ENCODE assay signal across 9 cellular contexts in genomic region chr16:66483689-66484452, GRCh38. TPM values are rescaled to one million over a fixed set of nuclear protein-coding genes. Genes with fewer than 3 reads are reported as not detected.
DNase-seq lines count a peak whose midpoint lies in the region; FAIRE-seq lines count a peak whose summit lies in the region.
"Had no signal": no experiment of that assay in that cellular context is flagged by ENCODE, and none has a peak within 500 bp of the region (broad histone marks: within the 10 kb centered on the region; RNA-seq: fewer than 3 reads in every experiment).

No MANE protein-coding gene starts in this region.

- no peak overlapping the region for H2BK120ac ChIP-seq in neuronal stem cell (ENCODE audit: low read depth, low read length)

- H2AK5ac ChIP-seq in neuronal stem cell (ENCODE audit: low read depth, low read length): peak overlapping the region; percentile 64

- no peak overlapping the region for H3K23ac ChIP-seq in neuronal stem cell (ENCODE audit: low read depth, low read length, poor library complexity)

- WGBS in neuronal stem cell (ENCODE audit: extremely low coverage in 2 of 2, insufficient read length in 2 of 2, insufficient replicate concordance in 1 of 2), 2 donors: no CpG with 5 or more reads among the region's 14 CpGs

- no peak overlapping the region for H3K4me2 ChIP-seq in neuronal stem cell (ENCODE audit: insufficient read depth, low read length, poor library complexity, severe bottlenecking)

- H3K79me1 ChIP-seq in neuronal stem cell (ENCODE audit: low read depth, low read length): no peaks in the 10 kb centered on the region

- no peak overlapping the region for H3K14ac ChIP-seq in neuronal stem cell (ENCODE audit: low read length)

- peaks cover 8 to 15% of the 10 kb centered on the region in 2 donors for H3K4me1 ChIP-seq in neuronal stem cell (ENCODE audit: control insufficient read depth in 2 of 2, insufficient read depth in 1 of 2, low read depth in 1 of 2, low read length in 2 of 2)

- no peak overlapping the region for H3K4ac ChIP-seq in neuronal stem cell (ENCODE audit: low read length)

- no peak overlapping the region for H3K27ac ChIP-seq in neuronal stem cell (replicated peaks; ENCODE audit: low read length)
- no peak overlapping the region for H3K27ac ChIP-seq in substantia nigra (ENCODE audit: low read depth, low read length, poor library complexity, severe bottlenecking)
- H3K27ac ChIP-seq: SK-N-MC had no signal

- no peak overlapping the region for H3K4me3 ChIP-seq in neuronal stem cell (ENCODE audit: low read length in 2 of 2)
- H3K4me3 ChIP-seq: SK-N-MC had no signal

- DNase-seq in C1 segment of cervical spinal cord (lab: John Stamatoyannopoulos, UW) (peak in 12 of 14 donors; percentile 19 to 72 (median 46)), GM19238 (ENCODE audit: insufficient read length, low spot score) (peak; percentile 70), HUDEP-2 (lab: John Stamatoyannopoulos, UW; ENCODE audit: unreplicated experiment in 76 of 76) (peak in 54 of 76 experiments; percentile 1 to 71 (median 44)), RCC 7860 (ENCODE audit: low spot score) (peak; percentile 42), activated T-helper 1 cell treated with Interleukin-2 at 50 U/mL for 16 hours (ENCODE audit: low read depth) (peak; percentile 56), fibroblast of peridontal ligament (ENCODE audit: extremely low read depth) (peak; percentile 57), neuronal stem cell (ENCODE audit: low spot score) (peak; percentile 69), substantia nigra (lab: John Stamatoyannopoulos, UW) (peak in 46 of 49 donors; percentile 8 to 80 (median 52))

- no peak overlapping the region for H2BK5ac ChIP-seq in neuronal stem cell (ENCODE audit: low read length)

- no peaks in the 10 kb centered on the region for H3K27me3 ChIP-seq in neuronal stem cell (ENCODE audit: control insufficient read depth in 3 of 3, insufficient read depth in 3 of 3, low read depth in 1 of 3, low read length in 3 of 3)

- peak overlapping the region; percentile 21 for H2BK15ac ChIP-seq in neuronal stem cell (ENCODE audit: low read length)

- H3K9me3 ChIP-seq in neuronal stem cell (replicated peaks in 1 of 2; ENCODE audit: control insufficient read depth in 2 of 2, insufficient read depth in 1 of 2, low read depth in 1 of 2, low read length in 2 of 2): no peaks in the 10 kb centered on the region

- no peak overlapping the region for H2AFZ ChIP-seq in neuronal stem cell (ENCODE audit: low read length)

- no peak overlapping the region for H4K8ac ChIP-seq in neuronal stem cell (ENCODE audit: low read depth, low read length)

- no peak overlapping the region for H3K18ac ChIP-seq in neuronal stem cell (ENCODE audit: low read length)

- no peak overlapping the region for H3K9ac ChIP-seq in neuronal stem cell (ENCODE audit: low read depth, low read length, poor library complexity)

- no peak for FAIRE-seq in RCC 7860 (lab: Jason Lieb, UNC)

- H3K36me3 ChIP-seq in neuronal stem cell (replicated peaks in 1 of 2; ENCODE audit: control insufficient read depth in 2 of 2, insufficient read depth in 2 of 2, low read length in 2 of 2): no peaks in the 10 kb centered on the region

- peak overlapping the region; percentile 59 for H2BK12ac ChIP-seq in neuronal stem cell (ENCODE audit: low read length)

- no peak overlapping the region for H4K91ac ChIP-seq in neuronal stem cell (ENCODE audit: low read depth, low read length, poor library complexity)

RNA-seq across cellular contexts. Expression of gene BEAN1, which starts 56.8 kb away (rescaled TPM):
- 1.4 TPM for polyA plus RNA-seq in neuronal stem cell (2013, experiment 1 of 2)
- 1.6 TPM for polyA plus RNA-seq in neuronal stem cell (2013, experiment 2 of 2)
